ENCODE assay signal across 29 cellular contexts in the genomic region with DNA sequence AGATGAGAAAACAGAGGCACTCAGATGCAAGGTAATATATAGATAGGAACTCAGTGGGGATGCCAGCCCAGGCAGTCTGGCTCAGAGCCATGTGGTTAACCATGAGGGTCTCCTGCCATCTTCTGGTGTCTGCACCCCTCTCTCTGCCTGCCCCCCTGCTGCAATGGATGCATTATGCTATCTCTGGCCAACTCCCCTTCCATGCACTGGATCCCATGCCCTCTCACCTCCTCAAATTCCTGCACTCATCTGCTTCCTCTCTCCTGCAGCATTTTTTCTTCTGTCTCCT.
"Had no signal": no experiment of that assay in that cellular context is flagged by ENCODE, and none has a peak within 500 bp of the region (broad histone marks: within the 10 kb centered on the region; RNA-seq: fewer than 3 reads in every experiment).

No MANE protein-coding gene starts in this region.

- ATAC-seq: activated naive CD8-positive, alpha-beta T cell treated with anti-CD3 and anti-CD28 coated beads, Interleukin-2, amount 50 U/mL, for 24 hours; body of pancreas; effector memory CD8-positive, alpha-beta T cell; heart left ventricle; T-helper 17 cell had no signal

- H3K9me3 ChIP-seq: adrenal gland, body of pancreas, esophagus squamous epithelium had no signal

- H3K27ac ChIP-seq: adrenal gland, body of pancreas, epithelial cell of prostate, esophagus squamous epithelium, heart left ventricle, WERI-Rb-1 had no signal

- H3K4me1 ChIP-seq: adrenal gland, body of pancreas, esophagus squamous epithelium had no signal

- H3K4me3 Mint-ChIP-seq: activated CD4-positive, alpha-beta memory T cell treated with anti-CD3 and anti-CD28 coated beads, Interleukin-2, amount 10 ng/mL, durations not matched to agents 7 days and 5 days; activated CD4-positive, alpha-beta T cell treated with anti-CD3 and anti-CD28 coated beads, Interleukin-2, amount 10 ng/mL, durations not matched to agents 7 days and 5 days; activated naive CD4-positive, alpha-beta T cell treated with anti-CD3 and anti-CD28 coated beads for 36 hours; activated naive CD4-positive, alpha-beta T cell treated with anti-CD3 and anti-CD28 coated beads, Interleukin-2, amount 50 U/mL, for 24 hours; activated naive CD8-positive, alpha-beta T cell treated with anti-CD3 and anti-CD28 coated beads for 36 hours; activated naive CD8-positive, alpha-beta T cell treated with anti-CD3 and anti-CD28 coated beads, Interleukin-2, amount 50 U/mL, for 24 hours; activated T-cell treated with anti-CD3 and anti-CD28 coated beads, Interleukin-2, amount 50 U/mL, for 24 hours; activated T-cell treated with anti-CD3 and anti-CD28 coated beads, Interleukin-2, amount 50 U/mL, for 72 hours; effector memory CD8-positive, alpha-beta T cell; T-helper 17 cell; T-helper 2 cell treated with Interferon-gamma antibody and Interleukin-4, amounts not matched to agents 5 μg/mL and 100 μg/mL, for 36 hours had no signal

- H3K9me3 Mint-ChIP-seq: activated CD4-positive, alpha-beta memory T cell treated with anti-CD3 and anti-CD28 coated beads, Interleukin-2, amount 10 ng/mL, durations not matched to agents 7 days and 5 days; activated CD4-positive, alpha-beta T cell treated with anti-CD3 and anti-CD28 coated beads, Interleukin-2, amount 10 ng/mL, durations not matched to agents 7 days and 5 days; activated naive CD4-positive, alpha-beta T cell treated with anti-CD3 and anti-CD28 coated beads for 36 hours; activated naive CD4-positive, alpha-beta T cell treated with anti-CD3 and anti-CD28 coated beads, Interleukin-2, amount 50 U/mL, for 24 hours; activated naive CD8-positive, alpha-beta T cell treated with anti-CD3 and anti-CD28 coated beads for 36 hours; activated naive CD8-positive, alpha-beta T cell treated with anti-CD3 and anti-CD28 coated beads, Interleukin-2, amount 50 U/mL, for 24 hours; activated T-cell treated with anti-CD3 and anti-CD28 coated beads, Interleukin-2, amount 50 U/mL, for 24 hours; activated T-cell treated with anti-CD3 and anti-CD28 coated beads, Interleukin-2, amount 50 U/mL, for 72 hours; effector memory CD8-positive, alpha-beta T cell had no signal

- H3K4me1 Mint-ChIP-seq: activated CD4-positive, alpha-beta memory T cell treated with anti-CD3 and anti-CD28 coated beads, Interleukin-2, amount 10 ng/mL, durations not matched to agents 7 days and 5 days; activated CD4-positive, alpha-beta T cell treated with anti-CD3 and anti-CD28 coated beads, Interleukin-2, amount 10 ng/mL, durations not matched to agents 7 days and 5 days; activated naive CD4-positive, alpha-beta T cell treated with anti-CD3 and anti-CD28 coated beads, Interleukin-2, amount 50 U/mL, for 24 hours; activated naive CD8-positive, alpha-beta T cell treated with anti-CD3 and anti-CD28 coated beads for 36 hours; activated naive CD8-positive, alpha-beta T cell treated with anti-CD3 and anti-CD28 coated beads, Interleukin-2, amount 50 U/mL, for 24 hours; T-helper 17 cell had no signal

- DNase-seq: activated CD4-positive, alpha-beta T cell treated with anti-CD3 and anti-CD28 coated beads for 1 hour; activated CD8-positive, alpha-beta memory T cell treated with anti-CD3 and anti-CD28 coated beads, Interleukin-2, amount 50 U/mL, for 48 hours; activated effector memory CD4-positive, alpha-beta T cell treated with Interleukin-2 at 50 U/mL for 16 hours; activated naive CD8-positive, alpha-beta T cell treated with anti-CD3 and anti-CD28 coated beads for 36 hours; amygdala; aorta; caudate nucleus; cortex of kidney; dermis blood vessel endothelial cell; effector CD4-positive, alpha-beta T cell; esophagus squamous epithelium; foreskin melanocyte; glutamatergic neuron; heart left ventricle; T-helper 17 cell; T1000; WERI-Rb-1 had no signal

- H3K36me3 Mint-ChIP-seq: activated naive CD4-positive, alpha-beta T cell treated with anti-CD3 and anti-CD28 coated beads, Interleukin-2, amount 50 U/mL, for 24 hours; activated naive CD8-positive, alpha-beta T cell treated with anti-CD3 and anti-CD28 coated beads for 36 hours had no signal

- H3K36me3 ChIP-seq: adrenal gland, heart left ventricle, WERI-Rb-1 had no signal

- H3K27me3 ChIP-seq: adrenal gland, body of pancreas, esophagus squamous epithelium, heart left ventricle had no signal

- H3K4me3 ChIP-seq: adrenal gland, body of pancreas, esophagus squamous epithelium, heart left ventricle had no signal

- H3K27ac Mint-ChIP-seq: activated CD4-positive, alpha-beta memory T cell treated with anti-CD3 and anti-CD28 coated beads, Interleukin-2, amount 10 ng/mL, durations not matched to agents 7 days and 5 days; activated CD4-positive, alpha-beta T cell treated with anti-CD3 and anti-CD28 coated beads, Interleukin-2, amount 10 ng/mL, durations not matched to agents 7 days and 5 days; activated naive CD4-positive, alpha-beta T cell treated with anti-CD3 and anti-CD28 coated beads for 36 hours; activated naive CD4-positive, alpha-beta T cell treated with anti-CD3 and anti-CD28 coated beads, Interleukin-2, amount 50 U/mL, for 24 hours; activated naive CD8-positive, alpha-beta T cell treated with anti-CD3 and anti-CD28 coated beads for 36 hours; activated naive CD8-positive, alpha-beta T cell treated with anti-CD3 and anti-CD28 coated beads, Interleukin-2, amount 50 U/mL, for 24 hours; activated T-cell treated with anti-CD3 and anti-CD28 coated beads, Interleukin-2, amount 50 U/mL, for 24 hours; activated T-cell treated with anti-CD3 and anti-CD28 coated beads, Interleukin-2, amount 50 U/mL, for 72 hours; effector memory CD8-positive, alpha-beta T cell; T-helper 17 cell; T-helper 2 cell treated with Interferon-gamma antibody and Interleukin-4, amounts not matched to agents 5 μg/mL and 100 μg/mL, for 36 hours had no signal

- H3K27me3 Mint-ChIP-seq: activated CD4-positive, alpha-beta memory T cell treated with anti-CD3 and anti-CD28 coated beads, Interleukin-2, amount 10 ng/mL, durations not matched to agents 7 days and 5 days; activated CD4-positive, alpha-beta T cell treated with anti-CD3 and anti-CD28 coated beads, Interleukin-2, amount 10 ng/mL, durations not matched to agents 7 days and 5 days; activated naive CD4-positive, alpha-beta T cell treated with anti-CD3 and anti-CD28 coated beads, Interleukin-2, amount 50 U/mL, for 24 hours; activated naive CD8-positive, alpha-beta T cell treated with anti-CD3 and anti-CD28 coated beads for 36 hours; activated naive CD8-positive, alpha-beta T cell treated with anti-CD3 and anti-CD28 coated beads, Interleukin-2, amount 50 U/mL, for 24 hours had no signal
